ENCODE assay signal across 18 cellular contexts in genomic region chr19:34259367-34259865, GRCh38. TPM values are rescaled to one million over a fixed set of nuclear protein-coding genes. Genes with fewer than 3 reads are reported as not detected.
DNase-seq lines count a peak whose midpoint lies in the region; ATAC-seq and TF ChIP-seq lines count a peak whose summit lies in the region.
"Had no signal": no experiment of that assay in that cellular context is flagged by ENCODE, and none has a peak within 500 bp of the region (broad histone marks: within the 10 kb centered on the region; RNA-seq: fewer than 3 reads in every experiment).

No MANE protein-coding gene starts in this region.

- TF ChIP-seq CTCF in HFFc6 (IDR thresholded peaks at IDR 0.05) (no peak; the same call in 1 of the 2 replicates), astrocyte of the spinal cord (IDR thresholded peaks at IDR 0.05; ENCODE audit: low read depth, low read length) (no peak)

- peak overlapping the region; percentile 15; the same call in 1 of the 2 replicates for H3K4me3 Mint-ChIP-seq in HFFc6
- peak overlapping the region in 4 of 10 donors; percentile 8 to 73 (median 58) for H3K4me3 Mint-ChIP-seq in naive thymus-derived CD4-positive, alpha-beta T cell
- H3K4me3 Mint-ChIP-seq: activated CD4-positive, alpha-beta T cell treated with anti-CD3 and anti-CD28 coated beads, Interleukin-2, amount 10 ng/mL, durations not matched to agents 7 days and 5 days; activated T-helper 1 cell treated with anti-CD3 and anti-CD28 coated beads, Interleukin-12 subunit alpha, Interleukin-12 subunit beta, Interleukin-2, Interleukin-4 antibody, amounts not matched to agents 30 ng/mL and 10 ng/mL and 1 ng/mL, durations not matched to agents 14 hours and 24 hours and 36 hours had no signal

- peaks cover 13% of the 10 kb centered on the region for H3K36me3 Mint-ChIP-seq in HFFc6 (ENCODE audit: low read depth)
- H3K36me3 Mint-ChIP-seq in naive thymus-derived CD4-positive, alpha-beta T cell = peaks cover 0 to 9% (median 3%) of the 10 kb centered on the region in 5 donors

- ATAC-seq in naive thymus-derived CD4-positive, alpha-beta T cell = no peak
- no peak for ATAC-seq in left lobe of liver

- no peaks in the 10 kb centered on the region for H3K9me3 Mint-ChIP-seq in HFFc6
- no peaks in the 10 kb centered on the region for H3K9me3 Mint-ChIP-seq in naive thymus-derived CD4-positive, alpha-beta T cell
- H3K9me3 Mint-ChIP-seq: activated CD4-positive, alpha-beta T cell treated with anti-CD3 and anti-CD28 coated beads, Interleukin-2, amount 10 ng/mL, durations not matched to agents 7 days and 5 days; activated T-helper 1 cell treated with anti-CD3 and anti-CD28 coated beads, Interleukin-12 subunit alpha, Interleukin-12 subunit beta, Interleukin-2, Interleukin-4 antibody, amounts not matched to agents 30 ng/mL and 10 ng/mL and 1 ng/mL, durations not matched to agents 14 hours and 24 hours and 36 hours had no signal

- no peaks in the 10 kb centered on the region for H3K36me3 ChIP-seq in naive thymus-derived CD4-positive, alpha-beta T cell (ENCODE audit: control insufficient read depth in 2 of 3, insufficient read depth in 3 of 3, low read length in 3 of 3)

- H3K27me3 ChIP-seq in naive thymus-derived CD4-positive, alpha-beta T cell (ENCODE audit: control insufficient read depth in 2 of 2, insufficient read depth in 2 of 2, low read length in 2 of 2) = no peaks in the 10 kb centered on the region
- H3K27me3 ChIP-seq: esophagus squamous epithelium had no signal

- H3K4me3 ChIP-seq in astrocyte of the spinal cord (ENCODE audit: low read depth, low read length) = no peak overlapping the region
- no peak overlapping the region for H3K4me3 ChIP-seq in naive thymus-derived CD4-positive, alpha-beta T cell (ENCODE audit: low read length)
- H3K4me3 ChIP-seq: esophagus squamous epithelium had no signal

- H3K27ac ChIP-seq in naive thymus-derived CD4-positive, alpha-beta T cell (ENCODE audit: low read depth, low read length) = no peak overlapping the region
- H3K27ac ChIP-seq: esophagus squamous epithelium had no signal

- in situ Hi-C loops in astrocyte of the spinal cord (cut with HindIII; ENCODE audit: low sequenced_read_pairs) = no loop called here

- DNase-seq in NCI-H446 treated with DMSO at 0.1 percent for 48 hours (lab: John Stamatoyannopoulos, UW) (peak; percentile 23), NCI-H446 (lab: John Stamatoyannopoulos, UW) (no peak), HFFc6 (peak; percentile 40), astrocyte of the spinal cord (ENCODE audit: low read depth, low spot score) (peak; percentile 29), A172 (ENCODE audit: low spot score) (no peak), left lobe of liver (ENCODE audit: low spot score) (no peak), HuH-7.5 (ENCODE audit: low spot score) (no peak)
- DNase-seq in naive thymus-derived CD4-positive, alpha-beta T cell = no peak
- DNase-seq: activated CD4-positive, alpha-beta T cell treated with anti-CD3 and anti-CD28 coated beads, Interleukin-2, amount 10 ng/mL, durations not matched to agents 7 days and 5 days; Calu3; esophagus squamous epithelium; mammary epithelial cell; NCI-H1436 treated with DMSO at 0.1 percent for 48 hours; NCI-H526 treated with DMSO at 0.1 percent for 48 hours; occipital lobe; small intestine; stimulated activated naive CD4-positive, alpha-beta T cell treated with Interleukin-2 at 50 U/mL for 16 hours had no signal

- H3K4me1 ChIP-seq in naive thymus-derived CD4-positive, alpha-beta T cell (ENCODE audit: control insufficient read depth in 2 of 2, insufficient read depth in 2 of 2, low read length in 2 of 2) = peaks cover 6 to 36% of the 10 kb centered on the region in 2 donors

- no peaks in the 10 kb centered on the region; the same call in 1 of the 2 replicates for H3K27me3 Mint-ChIP-seq in HFFc6 (ENCODE audit: insufficient read depth)
- no peaks in the 10 kb centered on the region for H3K27me3 Mint-ChIP-seq in naive thymus-derived CD4-positive, alpha-beta T cell
- H3K27me3 Mint-ChIP-seq: activated CD4-positive, alpha-beta T cell treated with anti-CD3 and anti-CD28 coated beads, Interleukin-2, amount 10 ng/mL, durations not matched to agents 7 days and 5 days had no signal

- peak overlapping the region; percentile 26; the same call in 1 of the 2 replicates for H3K27ac Mint-ChIP-seq in HFFc6
- peak overlapping the region in 8 of 9 donors; percentile 45 to 88 (median 78) for H3K27ac Mint-ChIP-seq in naive thymus-derived CD4-positive, alpha-beta T cell
- H3K27ac Mint-ChIP-seq: activated CD4-positive, alpha-beta T cell treated with anti-CD3 and anti-CD28 coated beads, Interleukin-2, amount 10 ng/mL, durations not matched to agents 7 days and 5 days; activated T-helper 1 cell treated with anti-CD3 and anti-CD28 coated beads, Interleukin-12 subunit alpha, Interleukin-12 subunit beta, Interleukin-2, Interleukin-4 antibody, amounts not matched to agents 30 ng/mL and 10 ng/mL and 1 ng/mL, durations not matched to agents 14 hours and 24 hours and 36 hours had no signal

- no peaks in the 10 kb centered on the region for H3K9me3 ChIP-seq in naive thymus-derived CD4-positive, alpha-beta T cell (ENCODE audit: control insufficient read depth in 2 of 3, low read length in 3 of 3)
- H3K9me3 ChIP-seq: esophagus squamous epithelium had no signal

- CTCF ChIA-PET in naive thymus-derived CD4-positive, alpha-beta T cell (lab: Charles Lee) = no interaction called here

- intact Hi-C loops in naive thymus-derived CD4-positive, alpha-beta T cell (cut with micrococcal nuclease) = loop anchor here in 1 of 2 donors (5.0 kb wide), 2 partner anchors 78 to 887 kb away; partner anchors contain the start of gene CEBPG

- peaks cover 57% of the 10 kb centered on the region for H3K4me1 Mint-ChIP-seq in HFFc6 (ENCODE audit: low read depth)
- H3K4me1 Mint-ChIP-seq in naive thymus-derived CD4-positive, alpha-beta T cell = peaks cover 11 to 75% (median 63%) of the 10 kb centered on the region in 7 donors

- POLR2A ChIA-PET in naive thymus-derived CD4-positive, alpha-beta T cell (lab: Charles Lee) = interaction anchor here (0.6 to 0.9 kb wide), 2 partner anchors 18 to 42 kb away, joined by 3 to 4 read pairs; no protein-coding TSS in a partner anchor

RNA-seq across cellular contexts. Expression of gene GARRE1, which starts 5.1 kb away (rescaled TPM):
- total RNA-seq in HFFc6 (2021; fragmentation: NEBNext Ultra II Directional; extraction: Animal tissue kit (Norgen Biotek cat#: 25700)) = 10 to 100 TPM; 16.2 to 26.0 (median 22.7) TPM
- total RNA-seq in naive thymus-derived CD4-positive, alpha-beta T cell = 10 to 100 TPM; 11.7 to 57.2 (median 38.0) TPM
- polyA plus RNA-seq in naive thymus-derived CD4-positive, alpha-beta T cell = 1 to 10 TPM; 5.3 to 9.0 TPM
- 9.2 and 10.7 TPM in 2 replicates for total RNA-seq in A172 (2014; rRNA removed; shearing (Covaris generic))
- total RNA-seq in left lobe of liver = 9.2 TPM

Comparison
In these comparisons a context has a peak if more than half of its experiments do, and no peak if none do; other contexts are left out.
1. DNase-seq: peak in NCI-H446 treated with DMSO at 0.1 percent for 48 hours (single experiment), HFFc6 (single experiment) and astrocyte of the spinal cord (single experiment); none in NCI-H446 (0 of 2), naive thymus-derived CD4-positive, alpha-beta T cell (0 of 9), A172 (single experiment), left lobe of liver (single experiment) and HuH-7.5 (single experiment).